Comparison of ENCODE assay signal across 26 cellular contexts in genomic region chr5:74951855-74952254, GRCh38.
"Had no signal": no experiment of that assay in that cellular context is flagged by ENCODE, and none has a peak within 500 bp of the region (broad histone marks: within the 10 kb centered on the region; RNA-seq: fewer than 3 reads in every experiment).

No MANE protein-coding gene starts in this region.

- H3K4me1 Mint-ChIP-seq: natural killer cell; stimulated activated effector memory CD8-positive, alpha-beta T cell treated with anti-CD3 and anti-CD28 coated beads, Interleukin-12 subunit alpha, Interleukin-12 subunit beta, amount 100 ng/mL, for 72 hours had no signal

- H3K27me3 Mint-ChIP-seq: progenitor cell of endocrine pancreas had no signal

- ATAC-seq: activated CD4-positive, CD25-positive, alpha-beta regulatory T cell treated with anti-CD3 and anti-CD28 coated beads, Interleukin-2, amount 50 U/mL, for 24 hours; activated naive CD8-positive, alpha-beta T cell treated with anti-CD3 and anti-CD28 coated beads, Interleukin-2, amount 50 U/mL, for 24 hours; natural killer cell; sciatic nerve; stimulated activated effector memory CD8-positive, alpha-beta T cell treated with anti-CD3 and anti-CD28 coated beads, Interleukin-12 subunit alpha, Interleukin-12 subunit beta, amount 100 ng/mL, for 72 hours; stimulated activated naive CD8-positive, alpha-beta T cell treated with anti-CD3 and anti-CD28 coated beads, Interleukin-15, amount 100 ng/mL, for 72 hours had no signal

- H3K9me3 ChIP-seq: esophagus muscularis mucosa, thyroid gland had no signal

- H3K9me3 Mint-ChIP-seq: activated CD4-positive, alpha-beta memory T cell treated with anti-CD3 and anti-CD28 coated beads for 36 hours; stimulated activated effector memory CD8-positive, alpha-beta T cell treated with anti-CD3 and anti-CD28 coated beads, Interleukin-12 subunit alpha, Interleukin-12 subunit beta, amount 100 ng/mL, for 72 hours; T-helper 1 cell treated with Interleukin-12 subunit alpha and Interleukin-12 subunit beta and Interleukin-4 antibody, amounts not matched to agents 30 μg/mL and 1 μg/mL, for 36 hours had no signal

- H3K27ac ChIP-seq: esophagus muscularis mucosa, thyroid gland, WERI-Rb-1 had no signal

- H3K36me3 Mint-ChIP-seq: activated CD4-positive, alpha-beta memory T cell treated with anti-CD3 and anti-CD28 coated beads for 36 hours; natural killer cell; stimulated activated effector memory CD8-positive, alpha-beta T cell treated with anti-CD3 and anti-CD28 coated beads, Interleukin-12 subunit alpha, Interleukin-12 subunit beta, amount 100 ng/mL, for 72 hours had no signal

- H3K4me1 ChIP-seq: thyroid gland had no signal

- H3K4me3 Mint-ChIP-seq: activated CD4-positive, alpha-beta memory T cell treated with anti-CD3 and anti-CD28 coated beads for 36 hours; activated naive CD8-positive, alpha-beta T cell treated with anti-CD3 and anti-CD28 coated beads, Interleukin-2, amount 50 U/mL, for 24 hours; activated T-helper 1 cell treated with anti-CD3 and anti-CD28 coated beads, Interleukin-12 subunit alpha, Interleukin-12 subunit beta, Interleukin-2, Interleukin-4 antibody, amounts not matched to agents 30 ng/mL and 10 ng/mL and 1 ng/mL, durations not matched to agents 14 hours and 24 hours and 36 hours; natural killer cell; stimulated activated effector memory CD8-positive, alpha-beta T cell treated with anti-CD3 and anti-CD28 coated beads, Interleukin-12 subunit alpha, Interleukin-12 subunit beta, amount 100 ng/mL, for 72 hours; stimulated activated naive CD8-positive, alpha-beta T cell treated with anti-CD3 and anti-CD28 coated beads, Interleukin-15, amount 100 ng/mL, for 72 hours; T-helper 1 cell treated with Interleukin-12 subunit alpha and Interleukin-12 subunit beta and Interleukin-4 antibody, amounts not matched to agents 30 μg/mL and 1 μg/mL, for 36 hours had no signal

- H3K36me3 ChIP-seq: esophagus muscularis mucosa, thyroid gland, WERI-Rb-1 had no signal

- H3K27ac Mint-ChIP-seq: activated CD4-positive, alpha-beta memory T cell treated with anti-CD3 and anti-CD28 coated beads for 36 hours; activated naive CD8-positive, alpha-beta T cell treated with anti-CD3 and anti-CD28 coated beads, Interleukin-2, amount 50 U/mL, for 24 hours; activated T-helper 1 cell treated with anti-CD3 and anti-CD28 coated beads, Interleukin-12 subunit alpha, Interleukin-12 subunit beta, Interleukin-2, Interleukin-4 antibody, amounts not matched to agents 30 ng/mL and 10 ng/mL and 1 ng/mL, durations not matched to agents 14 hours and 24 hours and 36 hours; natural killer cell; stimulated activated effector memory CD8-positive, alpha-beta T cell treated with anti-CD3 and anti-CD28 coated beads, Interleukin-12 subunit alpha, Interleukin-12 subunit beta, amount 100 ng/mL, for 72 hours; stimulated activated naive CD8-positive, alpha-beta T cell treated with anti-CD3 and anti-CD28 coated beads, Interleukin-15, amount 100 ng/mL, for 72 hours; T-helper 1 cell treated with Interleukin-12 subunit alpha and Interleukin-12 subunit beta and Interleukin-4 antibody, amounts not matched to agents 30 μg/mL and 1 μg/mL, for 36 hours had no signal

- H3K27me3 ChIP-seq: esophagus muscularis mucosa, thyroid gland had no signal

- DNase-seq: activated CD4-positive, alpha-beta memory T cell treated with anti-CD3 and anti-CD28 coated beads for 36 hours; activated CD4-positive, alpha-beta T cell treated with anti-CD3 and anti-CD28 coated beads for 48 hours; activated CD8-positive, alpha-beta memory T cell treated with anti-CD3 and anti-CD28 coated beads, Interleukin-2, amount 50 U/mL, for 4 hours; activated effector memory CD4-positive, alpha-beta T cell treated with anti-CD3 and anti-CD28 coated beads, Interleukin-2, amount 50 U/mL, for 16 hours; activated naive CD4-positive, alpha-beta T cell treated with anti-CD3 and anti-CD28 coated beads, Interleukin-2, amount 50 U/mL, for 16 hours; activated naive CD8-positive, alpha-beta T cell treated with anti-CD3 and anti-CD28 coated beads, Interleukin-2, amount 50 U/mL, for 24 hours; activated T-cell treated with anti-CD3 and anti-CD28 coated beads, Interleukin-2, amount 50 U/mL, for 1 hour; dermis blood vessel endothelial cell; effector CD4-positive, alpha-beta T cell; foreskin melanocyte; islet precursor cell; natural killer cell; small intestine; stimulated activated CD4-positive, alpha-beta T cell treated with anti-CD3 and anti-CD28 coated beads, Interleukin-4, amount 100 ng/mL, for 24 hours; stimulated activated naive CD8-positive, alpha-beta T cell treated with anti-CD3 and anti-CD28 coated beads, Interleukin-15, amount 100 ng/mL, for 72 hours; SW 1271; T-helper 9 cell; thyroid gland; WERI-Rb-1 had no signal

- H3K4me3 ChIP-seq: esophagus muscularis mucosa, thyroid gland had no signal
